1 cellular context compared by ENCODE assay signal in the genomic region with DNA sequence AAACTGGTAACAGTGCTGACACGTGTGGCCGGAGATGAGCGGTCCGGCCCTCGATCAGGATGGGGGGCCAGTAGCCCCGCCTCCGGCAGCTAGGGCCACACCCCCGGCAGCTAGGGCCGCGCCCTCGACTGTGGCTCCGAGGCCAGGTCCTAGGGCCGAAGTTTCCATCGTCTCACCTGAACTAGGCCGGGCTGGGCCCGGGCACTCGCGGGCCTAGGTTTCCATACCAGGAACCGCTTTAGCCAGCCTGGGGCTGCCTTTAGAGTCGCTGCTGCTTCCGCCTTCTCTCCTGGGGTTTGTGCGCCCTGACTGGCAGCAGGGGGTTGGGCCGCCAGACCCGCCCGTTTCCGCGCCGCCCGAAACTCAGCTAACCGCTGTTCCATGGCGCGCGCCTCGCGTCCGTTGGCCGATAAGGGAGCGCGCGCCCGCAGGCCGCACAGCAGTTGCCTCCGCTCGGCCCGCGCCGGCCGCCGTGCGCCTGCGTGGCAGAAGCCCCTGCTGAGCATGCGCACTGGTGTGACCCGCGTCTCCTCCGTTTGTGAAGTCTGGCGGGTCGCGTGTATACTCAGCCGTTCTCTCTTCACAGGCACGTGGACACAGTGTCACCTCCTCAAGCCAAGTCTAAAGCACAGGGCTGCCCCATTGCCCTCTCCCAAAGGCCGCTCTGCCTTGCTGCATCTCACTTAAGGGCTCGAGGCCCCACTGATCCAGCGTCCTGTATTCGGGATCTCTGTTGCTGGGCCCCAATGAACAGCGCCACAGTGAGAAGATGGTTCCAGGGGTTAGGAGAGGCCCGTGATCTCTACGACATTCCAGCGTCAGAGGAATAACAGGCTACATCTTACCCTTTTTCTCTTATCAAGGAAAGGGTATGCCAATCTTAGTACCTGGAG.
TF ChIP-seq lines count a peak whose summit lies in the region.

A gene with protein sequence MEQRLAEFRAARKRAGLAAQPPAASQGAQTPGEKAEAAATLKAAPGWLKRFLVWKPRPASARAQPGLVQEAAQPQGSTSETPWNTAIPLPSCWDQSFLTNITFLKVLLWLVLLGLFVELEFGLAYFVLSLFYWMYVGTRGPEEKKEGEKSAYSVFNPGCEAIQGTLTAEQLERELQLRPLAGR (minus strand): TSS at position 480 of the 893 bp plus-strand sequence. CDS start 97 bp downstream, at position 383.

TF ChIP-seq in HepG2, 621 proteins besides CTCF, POLR2A, EP300 and RAD21 (continued from another document and continues in another):
- TF ChIP-seq ZBED4 (CRISPR knock-in tag; IDR thresholded peaks at IDR 0.05; ENCODE audit: borderline replicate concordance) (peak; percentile 94), ZNF747 (CRISPR knock-in tag; IDR thresholded peaks at IDR 0.05; ENCODE audit: borderline replicate concordance) (peak; percentile 82), ZMYM2 (CRISPR knock-in tag; IDR thresholded peaks at IDR 0.05) (no peak), CEBPG (CRISPR knock-in tag; IDR thresholded peaks at IDR 0.05) (peak; percentile 25; the same call in 1 of the 2 replicates), SOX6 (IDR thresholded peaks at IDR 0.05) (no peak), SOX6 (CRISPR knock-in tag; IDR thresholded peaks at IDR 0.05) (peak; percentile 75), ZNF704 (CRISPR knock-in tag; IDR thresholded peaks at IDR 0.05; ENCODE audit: borderline replicate concordance) (peak; percentile 99), CC2D1A (CRISPR knock-in tag; IDR thresholded peaks at IDR 0.05) (peak; percentile 97), SRY (CRISPR knock-in tag; IDR thresholded peaks at IDR 0.05) (peak; percentile 97), FIP1L1 (IDR thresholded peaks at IDR 0.05; ENCODE audit: borderline replicate concordance, insufficient read depth, low read depth, low read length) (peak; percentile 95), FOXM1 (CRISPR knock-in tag; IDR thresholded peaks at IDR 0.05) (no peak), GATAD1 (CRISPR knock-in tag; IDR thresholded peaks at IDR 0.05) (peak; percentile 63; the same call in 1 of the 2 replicates), ZFP91 (CRISPR knock-in tag; IDR thresholded peaks at IDR 0.05; ENCODE audit: borderline replicate concordance) (peak; percentile 95), GLI4 (CRISPR knock-in tag; IDR thresholded peaks at IDR 0.05; ENCODE audit: borderline replicate concordance) (peak; percentile 95; the same call in 1 of the 2 replicates), ZNF75D (CRISPR knock-in tag; IDR thresholded peaks at IDR 0.05; ENCODE audit: borderline replicate concordance) (peak; percentile 74; the same call in 1 of the 2 replicates), STAG1 (CRISPR knock-in tag; IDR thresholded peaks at IDR 0.05) (no peak), ZZZ3 (CRISPR knock-in tag; IDR thresholded peaks at IDR 0.05; ENCODE audit: borderline replicate concordance) (peak; percentile 91; the same call in 1 of the 2 replicates), BORCS8-MEF2B (CRISPR knock-in tag; IDR thresholded peaks at IDR 0.05) (peak; percentile 99), ARID3A (IDR thresholded peaks at IDR 0.05; ENCODE audit: low read depth, low read length) (no peak), ZNF382 (CRISPR knock-in tag; IDR thresholded peaks at IDR 0.05; ENCODE audit: borderline replicate concordance) (no peak), ZBTB7A (CRISPR knock-in tag; IDR thresholded peaks at IDR 0.05) (peak; percentile 96), ZNF34 (CRISPR knock-in tag; IDR thresholded peaks at IDR 0.05; ENCODE audit: borderline replicate concordance) (peak; percentile 67; the same call in 1 of the 2 replicates), CBFB (CRISPR knock-in tag; IDR thresholded peaks at IDR 0.05) (peak; percentile 5; the same call in 1 of the 2 replicates), JARID2 (CRISPR knock-in tag; IDR thresholded peaks at IDR 0.05; ENCODE audit: insufficient replicate concordance) (no peak), ZNF800 (CRISPR knock-in tag; IDR thresholded peaks at IDR 0.05) (peak; percentile 98), DNMT1 (CRISPR knock-in tag; IDR thresholded peaks at IDR 0.05) (no peak), ZNF235 (CRISPR knock-in tag; IDR thresholded peaks at IDR 0.05; ENCODE audit: borderline replicate concordance) (peak; percentile 99), ZNF337 (CRISPR knock-in tag; IDR thresholded peaks at IDR 0.05; ENCODE audit: borderline replicate concordance, low read depth) (peak; percentile 92), PTBP1 (IDR thresholded peaks at IDR 0.05; ENCODE audit: low read depth, low read length, poor library complexity, severe bottlenecking) (peak; percentile 71), ZNF839 (CRISPR knock-in tag; IDR thresholded peaks at IDR 0.05; ENCODE audit: borderline replicate concordance) (peak; percentile 96), PREB (CRISPR knock-in tag; IDR thresholded peaks at IDR 0.05) (no peak), KAT8 (CRISPR knock-in tag; IDR thresholded peaks at IDR 0.05) (peak; percentile 93), ARHGAP35 (CRISPR knock-in tag; IDR thresholded peaks at IDR 0.05; ENCODE audit: borderline replicate concordance) (peak; percentile 97; the same call in 1 of the 2 replicates), ZNF724P (CRISPR knock-in tag; IDR thresholded peaks at IDR 0.05; ENCODE audit: borderline replicate concordance) (peak; percentile 99), ZNF703 (CRISPR knock-in tag; IDR thresholded peaks at IDR 0.05; ENCODE audit: borderline replicate concordance) (peak; percentile 85; the same call in 1 of the 2 replicates), MIER2 (CRISPR knock-in tag; IDR thresholded peaks at IDR 0.05) (peak; percentile 74; the same call in 1 of the 2 replicates), ZNF225 (CRISPR knock-in tag; IDR thresholded peaks at IDR 0.05) (peak; percentile 99), TBX3 (IDR thresholded peaks at IDR 0.05; ENCODE audit: borderline replicate concordance) (no peak), BCL3 (CRISPR knock-in tag; IDR thresholded peaks at IDR 0.05) (peak; percentile 99), NAIF1 (CRISPR knock-in tag; IDR thresholded peaks at IDR 0.05; ENCODE audit: borderline replicate concordance) (peak; percentile 94), AHR (CRISPR knock-in tag; IDR thresholded peaks at IDR 0.05) (peak; percentile 89; the same call in 1 of the 2 replicates), ZBTB46 (CRISPR knock-in tag; IDR thresholded peaks at IDR 0.05; ENCODE audit: borderline replicate concordance) (no peak)
- TF ChIP-seq, protein P1, sequence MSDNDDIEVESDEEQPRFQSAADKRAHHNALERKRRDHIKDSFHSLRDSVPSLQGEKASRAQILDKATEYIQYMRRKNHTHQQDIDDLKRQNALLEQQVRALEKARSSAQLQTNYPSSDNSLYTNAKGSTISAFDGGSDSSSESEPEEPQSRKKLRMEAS (IDR thresholded peaks at IDR 0.05): peak; percentile 98
